In the genomic region with DNA sequence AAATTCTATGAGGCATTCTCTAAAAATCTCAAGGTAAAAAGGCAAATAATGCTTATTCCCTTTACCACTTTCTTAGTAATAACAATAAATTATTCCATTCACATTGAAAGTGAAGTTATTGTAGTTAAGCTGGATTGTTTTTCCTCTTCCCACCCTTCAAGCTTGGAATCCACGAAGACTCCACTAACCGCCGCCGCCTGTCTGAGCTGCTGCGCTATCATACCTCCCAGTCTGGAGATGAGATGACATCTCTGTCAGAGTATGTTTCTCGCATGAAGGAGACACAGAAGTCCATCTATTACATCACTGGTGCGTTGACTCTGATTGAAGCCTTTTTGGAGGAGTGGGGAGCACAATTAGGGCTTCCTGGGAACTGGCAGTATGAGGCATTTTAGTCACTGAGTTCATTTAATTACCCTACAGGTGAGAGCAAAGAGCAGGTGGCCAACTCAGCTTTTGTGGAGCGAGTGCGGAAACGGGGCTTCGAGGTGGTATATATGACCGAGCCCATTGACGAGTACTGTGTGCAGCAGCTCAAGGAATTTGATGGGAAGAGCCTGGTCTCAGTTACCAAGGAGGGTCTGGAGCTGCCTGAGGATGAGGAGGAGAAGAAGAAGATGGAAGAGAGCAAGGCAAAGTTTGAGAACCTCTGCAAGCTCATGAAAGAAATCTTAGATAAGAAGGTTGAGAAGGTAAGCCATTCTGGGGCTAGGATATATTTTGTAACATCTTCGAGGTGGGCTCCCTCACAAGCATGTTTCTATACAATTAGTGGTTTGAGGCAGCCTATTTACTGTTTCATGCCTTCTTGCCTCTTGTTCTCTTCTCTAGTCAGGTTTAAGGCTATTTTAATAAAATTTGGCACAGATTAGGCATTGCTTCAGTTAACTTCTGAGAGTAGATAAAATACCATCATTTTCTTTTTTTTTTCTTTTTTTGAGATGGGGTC, we compare ENCODE assay signal across 14 cellular contexts. TPM values are rescaled to one million over a fixed set of nuclear protein-coding genes. Genes with fewer than 3 reads are reported as not detected.
DNase-seq lines count a peak whose midpoint lies in the region; ATAC-seq, FAIRE-seq and TF ChIP-seq lines count a peak whose summit lies in the region.
"Had no signal": no experiment of that assay in that cellular context is flagged by ENCODE, and none has a peak within 500 bp of the region (broad histone marks: within the 10 kb centered on the region; RNA-seq: fewer than 3 reads in every experiment).

No MANE protein-coding gene starts in this region.

- peaks cover 88% of the 10 kb centered on the region for H3K4me1 Mint-ChIP-seq in activated B cell treated with CpG ODN at 0.5 μM for 24 hours
- H3K4me1 Mint-ChIP-seq in naive B cell = peaks cover 70 to 82% (median 77%) of the 10 kb centered on the region in 3 donors

- no peak overlapping the region for H3K27ac ChIP-seq in BLaER1 treated with 17β-estradiol and CSF1 and Interleukin-3, amounts not matched to agents 10 nM and 100 nM
- H3K27ac ChIP-seq: skin epidermis, tibial artery had no signal

- H3K9ac ChIP-seq in BLaER1 treated with 17β-estradiol and CSF1 and Interleukin-3, amounts not matched to agents 10 nM and 100 nM = peak overlapping the region in 10 of 11 experiments; percentile 6 to 95 (median 24); a peak in 8 of 22 replicates

- ATAC-seq in activated B cell treated with CpG ODN at 0.5 μM for 24 hours (ENCODE audit: low read depth) (no peak), naive B cell (ENCODE audit: low read depth in 2 of 2) (no peak), HG02610 (IDR thresholded peaks at IDR 0.05; ENCODE audit: unreplicated experiment) (no peak), GM18907 (IDR thresholded peaks at IDR 0.05; ENCODE audit: unreplicated experiment) (no peak)
- ATAC-seq: left lobe of liver had no signal

- peaks cover 75 to 86% (median 80%) of the 10 kb centered on the region in 11 experiments for H3K36me3 ChIP-seq in BLaER1 treated with 17β-estradiol and CSF1 and Interleukin-3, amounts not matched to agents 10 nM and 100 nM

- no peak for TF ChIP-seq CTCF in activated B cell treated with CpG ODN at 0.5 μM for 24 hours (IDR thresholded peaks at IDR 0.05)

- H3K9me3 Mint-ChIP-seq in activated B cell treated with CpG ODN at 0.5 μM for 24 hours (no peaks in the 10 kb centered on the region), naive B cell (peaks cover 0 to 3% (median 0%) of the 10 kb centered on the region in 7 donors)

- H3K27ac Mint-ChIP-seq in activated B cell treated with CpG ODN at 0.5 μM for 24 hours = peak overlapping the region; percentile 48
- H3K27ac Mint-ChIP-seq in naive B cell = peak overlapping the region in 4 of 6 donors; percentile 31 to 78 (median 41)

- peak; percentile 62; the same call in 1 of the 2 replicates for TF ChIP-seq POLR2A in GM12891 (IDR thresholded peaks at IDR 0.05; ENCODE audit: low read depth, low read length)

- H3K36me3 Mint-ChIP-seq in activated B cell treated with CpG ODN at 0.5 μM for 24 hours (ENCODE audit: low read depth) (peaks cover 95% of the 10 kb centered on the region), naive B cell (peaks cover 36 to 57% of the 10 kb centered on the region in 2 donors)

- H3K4me1 ChIP-seq in BLaER1 treated with 17β-estradiol and CSF1 and Interleukin-3, amounts not matched to agents 10 nM and 100 nM = peaks cover 68 to 85% (median 83%) of the 10 kb centered on the region in 10 experiments

- H3K27me3 ChIP-seq in BLaER1 treated with 17β-estradiol and CSF1 and Interleukin-3, amounts not matched to agents 10 nM and 100 nM = no peaks in the 10 kb centered on the region
- H3K27me3 ChIP-seq: tibial artery had no signal

- peak overlapping the region in 10 of 11 experiments; percentile 10 to 98 (median 93); a peak in 17 of 22 replicates for H3K4me2 ChIP-seq in BLaER1 treated with 17β-estradiol and CSF1 and Interleukin-3, amounts not matched to agents 10 nM and 100 nM

- POLR2A ChIA-PET in activated B cell treated with CpG ODN at 0.5 μM for 24 hours (lab: Charles Lee) (interaction anchor here (0.7 to 1.5 kb wide), 2 partner anchors 13 to 527 kb away, joined by 3 to 8 read pairs; no protein-coding TSS in a partner anchor), HEK293T (lab: Yijun Ruan, JAX) (no interaction called here)

- H3K4me3 ChIP-seq in BLaER1 treated with 17β-estradiol and CSF1 and Interleukin-3, amounts not matched to agents 10 nM and 100 nM = peak overlapping the region in 3 of 10 experiments; percentile 11 to 21 (median 15); a peak in 4 of 20 replicates
- H3K4me3 ChIP-seq: skin epidermis, tibial artery had no signal

- peaks cover 93 to 99% (median 97%) of the 10 kb centered on the region in 11 experiments for H4K20me1 ChIP-seq in BLaER1 treated with 17β-estradiol and CSF1 and Interleukin-3, amounts not matched to agents 10 nM and 100 nM

- DNase-seq in GM12891 (ENCODE audit: insufficient read length, low spot score) (no peak), activated B cell treated with CpG ODN at 0.5 μM for 24 hours (no peak), naive B cell (no peak), HEK293T (ENCODE audit: extremely low spot score) (no peak), NCI-H128 (lab: John Stamatoyannopoulos, UW; ENCODE audit: unreplicated experiment) (no peak)
- DNase-seq: NCI-H1092, tibial artery had no signal

- no peaks in the 10 kb centered on the region; a peak in 2 of 22 replicates for H3K9me3 ChIP-seq in BLaER1 treated with 17β-estradiol and CSF1 and Interleukin-3, amounts not matched to agents 10 nM and 100 nM (replicated peaks in 1 of 11)
- H3K9me3 ChIP-seq: tibial artery had no signal

- CTCF ChIA-PET in activated B cell treated with CpG ODN at 0.5 μM for 24 hours (lab: Charles Lee) = interaction anchor here (1.3 to 1.6 kb wide), 2 partner anchors 10 to 14 kb away, joined by 3 to 5 read pairs; no protein-coding TSS in a partner anchor
- CTCF ChIA-PET in HEK293T (lab: Yijun Ruan, JAX) = interaction anchor here (0.6 to 1.3 kb wide), 3 partner anchors 12 to 79 kb away, joined by 3 read pairs; no protein-coding TSS in a partner anchor

- H3K4me3 Mint-ChIP-seq in activated B cell treated with CpG ODN at 0.5 μM for 24 hours = peak overlapping the region; percentile 19
- peak overlapping the region in 3 of 8 donors; percentile 9 to 84 (median 47) for H3K4me3 Mint-ChIP-seq in naive B cell

- no peaks in the 10 kb centered on the region for H3K27me3 Mint-ChIP-seq in activated B cell treated with CpG ODN at 0.5 μM for 24 hours
- H3K27me3 Mint-ChIP-seq in naive B cell = peaks cover 0 to 2% (median 0%) of the 10 kb centered on the region in 3 donors

- intact Hi-C loops in activated B cell treated with CpG ODN at 0.5 μM for 24 hours (cut with micrococcal nuclease) = no loop called here

- no peak for FAIRE-seq in GM12891 (lab: Jason Lieb, UNC)
- FAIRE-seq: RCC 7860 had no signal

TF ChIP-seq in GM12891, 5 proteins besides CTCF, POLR2A, EP300 and RAD21:
- no peak for TF ChIP-seq POU2F2 (IDR thresholded peaks at IDR 0.05; ENCODE audit: low read depth, low read length)
- no peak for TF ChIP-seq SPI1 (IDR thresholded peaks at IDR 0.05; ENCODE audit: low read depth, low read length)
- no peak for TF ChIP-seq POLR2AphosphoS5 (IDR thresholded peaks at IDR 0.05; ENCODE audit: low read depth, low read length)
- no peak for TF ChIP-seq PAX5 (IDR thresholded peaks at IDR 0.05; ENCODE audit: insufficient read depth, low read length, severe bottlenecking)
- no peak for TF ChIP-seq TAF1 (IDR thresholded peaks at IDR 0.05; ENCODE audit: low read depth, low read length)
TF ChIP-seq in GM12891: peak in this region for 0.

TF ChIP-seq in HEK293T, 16 proteins besides CTCF, POLR2A, EP300 and RAD21:
- TF ChIP-seq FOXM1 (IDR thresholded peaks at IDR 0.05; ENCODE audit: borderline replicate concordance) (no peak), ZNF384 (IDR thresholded peaks at IDR 0.05) (no peak), CTBP1 (IDR thresholded peaks at IDR 0.05; ENCODE audit: borderline replicate concordance) (no peak), ARNT (IDR thresholded peaks at IDR 0.05) (no peak), ELF4 (IDR thresholded peaks at IDR 0.05) (no peak), SP1 (IDR thresholded peaks at IDR 0.05) (no peak), L3MBTL2 (conservative IDR thresholded peaks at IDR 0.05) (no peak), FOXA1 (IDR thresholded peaks at IDR 0.05) (no peak), NFRKB (IDR thresholded peaks at IDR 0.05) (no peak), FOXK2 (IDR thresholded peaks at IDR 0.05) (no peak), LEF1 (IDR thresholded peaks at IDR 0.05; ENCODE audit: borderline replicate concordance) (no peak)
- TF ChIP-seq, protein P1, sequence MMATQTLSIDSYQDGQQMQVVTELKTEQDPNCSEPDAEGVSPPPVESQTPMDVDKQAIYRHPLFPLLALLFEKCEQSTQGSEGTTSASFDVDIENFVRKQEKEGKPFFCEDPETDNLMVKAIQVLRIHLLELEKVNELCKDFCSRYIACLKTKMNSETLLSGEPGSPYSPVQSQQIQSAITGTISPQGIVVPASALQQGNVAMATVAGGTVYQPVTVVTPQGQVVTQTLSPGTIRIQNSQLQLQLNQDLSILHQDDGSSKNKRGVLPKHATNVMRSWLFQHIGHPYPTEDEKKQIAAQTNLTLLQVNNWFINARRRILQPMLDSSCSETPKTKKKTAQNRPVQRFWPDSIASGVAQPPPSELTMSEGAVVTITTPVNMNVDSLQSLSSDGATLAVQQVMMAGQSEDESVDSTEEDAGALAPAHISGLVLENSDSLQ (IDR thresholded peaks at IDR 0.05) = no peak

RNA-seq across cellular contexts. Expression of a gene that starts 4.9 kb away (rescaled TPM):
- polyA plus RNA-seq in GM12891 (2012; ENCODE audit: low read depth, missing spikeins) = 869 TPM
- total RNA-seq in activated B cell treated with CpG ODN at 0.5 μM for 24 hours = 1,222 and 1,311 TPM in 2 replicates
- 100 to 1,000 TPM; 420 to 486 (median 447) TPM for polyA plus RNA-seq in naive B cell (ENCODE audit: low read depth in 6 of 6)

RNA-seq across cellular contexts. Expression of a gene that starts 5.5 kb away (rescaled TPM):
- 30.1 TPM for polyA plus RNA-seq in GM12891 (2012; ENCODE audit: low read depth, missing spikeins)
- 27.0 and 29.1 TPM in 2 replicates for total RNA-seq in activated B cell treated with CpG ODN at 0.5 μM for 24 hours
- polyA plus RNA-seq in naive B cell (ENCODE audit: low read depth in 6 of 6) = 10 to 100 TPM; 24.2 to 38.6 (median 27.2) TPM

RNA-seq across cellular contexts. Expression of a gene that starts 13.5 kb away (rescaled TPM):
- 47.8 TPM for polyA plus RNA-seq in GM12891 (2012; ENCODE audit: low read depth, missing spikeins)
- total RNA-seq in activated B cell treated with CpG ODN at 0.5 μM for 24 hours = 94.7 and 99.2 TPM in 2 replicates
- polyA plus RNA-seq in naive B cell (ENCODE audit: low read depth in 6 of 6) = 10 to 100 TPM; 22.1 to 30.8 (median 27.9) TPM

RNA-seq across cellular contexts. Expression of a gene that starts 18.4 kb away (rescaled TPM):
- polyA plus RNA-seq in GM12891 (2012; ENCODE audit: low read depth, missing spikeins) = 0.26 TPM
- 0.10 TPM in 1 of 2 replicates, not detected in the other for total RNA-seq in activated B cell treated with CpG ODN at 0.5 μM for 24 hours
- not detected for polyA plus RNA-seq in naive B cell (ENCODE audit: low read depth in 6 of 6)
- total RNA-seq: epithelial cell of proximal tubule, left lobe of liver had no signal

RNA-seq across cellular contexts. Expression of a gene that starts 28.5 kb away (rescaled TPM):
- 37.6 TPM for polyA plus RNA-seq in GM12891 (2012; ENCODE audit: low read depth, missing spikeins)
- total RNA-seq in activated B cell treated with CpG ODN at 0.5 μM for 24 hours = 15.0 and 17.3 TPM in 2 replicates
- polyA plus RNA-seq in naive B cell (ENCODE audit: low read depth in 6 of 6) = 1 to 10 TPM in 3 of 6 donors, under 1 TPM in 3; 0.15 to 3.1 (median 0.99) TPM
